21 cellular contexts compared by ENCODE assay signal in the genomic region with DNA sequence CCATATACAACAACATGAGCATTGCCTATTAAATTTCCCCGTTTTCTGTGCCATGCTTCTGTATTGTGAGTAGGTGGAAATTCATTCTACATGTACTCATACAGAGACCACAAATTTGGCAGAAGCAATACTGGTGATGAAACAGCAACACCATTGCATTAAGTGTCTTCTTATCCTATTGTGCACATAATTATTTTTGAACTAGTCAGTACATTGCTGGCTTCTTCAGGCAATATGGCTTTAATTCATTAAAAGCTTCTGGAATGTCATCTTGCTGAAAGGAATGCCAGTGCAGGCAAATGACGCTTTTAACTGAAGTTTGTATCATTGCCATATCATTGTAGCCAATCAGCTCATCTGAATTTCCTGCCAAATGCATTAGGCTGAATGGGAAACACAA.
DNase-seq lines count a peak whose midpoint lies in the region; ATAC-seq lines count a peak whose summit lies in the region.
"Had no signal": no experiment of that assay in that cellular context is flagged by ENCODE, and none has a peak within 500 bp of the region (broad histone marks: within the 10 kb centered on the region; RNA-seq: fewer than 3 reads in every experiment).

No MANE protein-coding gene starts in this region.

- peaks cover 2 to 3% of the 10 kb centered on the region in 2 donors for H3K36me3 ChIP-seq in neuronal stem cell (replicated peaks in 1 of 2; ENCODE audit: control insufficient read depth in 2 of 2, insufficient read depth in 2 of 2, low read length in 2 of 2)
- H3K36me3 ChIP-seq: cardiac muscle cell, vagina had no signal

- H3K23ac ChIP-seq in neuronal stem cell (ENCODE audit: low read depth, low read length, poor library complexity), result no peak overlapping the region

- H3K4ac ChIP-seq in neuronal stem cell (ENCODE audit: low read length), result no peak overlapping the region

- H3K27me3 ChIP-seq in neuronal stem cell (ENCODE audit: control insufficient read depth in 3 of 3, insufficient read depth in 3 of 3, low read depth in 1 of 3, low read length in 3 of 3), result no peaks in the 10 kb centered on the region
- H3K27me3 ChIP-seq: cardiac muscle cell, spleen, stomach, vagina had no signal

- no peak overlapping the region for H3K14ac ChIP-seq in neuronal stem cell (ENCODE audit: low read length)

- peaks cover 3% of the 10 kb centered on the region for H3K79me1 ChIP-seq in neuronal stem cell (ENCODE audit: low read depth, low read length)

- intact Hi-C loops in Right ventricle myocardium inferior (cut with DNase I), result no loop called here

- H3K27ac ChIP-seq in neuronal stem cell (replicated peaks; ENCODE audit: low read length), result no peak overlapping the region
- H3K27ac ChIP-seq: cardiac muscle cell, KMS-11, spleen, stomach, vagina had no signal

- H3K18ac ChIP-seq in neuronal stem cell (ENCODE audit: low read length), result no peak overlapping the region

- no peak overlapping the region for H2BK5ac ChIP-seq in neuronal stem cell (ENCODE audit: low read length)

- no peak overlapping the region for H4K8ac ChIP-seq in neuronal stem cell (ENCODE audit: low read depth, low read length)

- H2AK5ac ChIP-seq in neuronal stem cell (ENCODE audit: low read depth, low read length), result no peak overlapping the region

- no peak overlapping the region for H2BK120ac ChIP-seq in neuronal stem cell (ENCODE audit: low read depth, low read length)

- ATAC-seq in Right ventricle myocardium inferior, result no peak
- ATAC-seq in HG02642 (IDR thresholded peaks at IDR 0.05; ENCODE audit: poor library complexity, unreplicated experiment), result no peak
- ATAC-seq: effector memory CD8-positive, alpha-beta T cell had no signal

- no peak overlapping the region for H3K9ac ChIP-seq in neuronal stem cell (ENCODE audit: low read depth, low read length, poor library complexity)
- H3K9ac ChIP-seq: KMS-11 had no signal

- no peak overlapping the region for H2BK12ac ChIP-seq in neuronal stem cell (ENCODE audit: low read length)

- H2AFZ ChIP-seq in neuronal stem cell (ENCODE audit: low read length), result no peak overlapping the region

- H4K91ac ChIP-seq in neuronal stem cell (ENCODE audit: low read depth, low read length, poor library complexity), result no peak overlapping the region

- peaks cover 2 to 11% of the 10 kb centered on the region in 2 donors for H3K4me1 ChIP-seq in neuronal stem cell (ENCODE audit: control insufficient read depth in 2 of 2, insufficient read depth in 1 of 2, low read depth in 1 of 2, low read length in 2 of 2)
- H3K4me1 ChIP-seq: spleen had no signal

- H3K4me3 ChIP-seq in neuronal stem cell (ENCODE audit: low read length in 2 of 2), result no peak overlapping the region
- H3K4me3 ChIP-seq: cardiac muscle cell, spleen, stomach, vagina had no signal

- WGBS in neuronal stem cell (ENCODE audit: extremely low coverage in 2 of 2, insufficient read length in 2 of 2, insufficient replicate concordance in 1 of 2), 2 donors, result no CpG with 5 or more reads among the region's 2 CpGs

- DNase-seq in EH (ENCODE audit: low read depth) (peak; percentile 98), NCI-H226 (peak; percentile 73), dedifferentiated amniotic fluid mesenchymal stem cell (ENCODE audit: extremely low spot score) (peak; percentile 86), non-pigmented ciliary epithelial cell (ENCODE audit: low read depth) (peak; percentile 75), Right ventricle myocardium inferior (ENCODE audit: missing footprints) (no peak), superior temporal gyrus (ENCODE audit: extremely low spot score) (no peak), neuronal stem cell (ENCODE audit: low spot score) (no peak)
- DNase-seq: activated B cell treated with CpG ODN at 0.5 μM for 24 hours; activated gamma-delta T cell treated with Interleukin-2 at 50 U/mL for 16 hours; CD4-positive, CD25-positive, alpha-beta regulatory T cell; effector memory CD8-positive, alpha-beta T cell; glutamatergic neuron; midbrain; NCI-H187; NCI-H524 treated with DMSO at 0.1 percent for 48 hours; spleen; stomach had no signal

- H2BK15ac ChIP-seq in neuronal stem cell (ENCODE audit: low read length), result no peak overlapping the region

- no peak overlapping the region for H3K4me2 ChIP-seq in neuronal stem cell (ENCODE audit: insufficient read depth, low read length, poor library complexity, severe bottlenecking)
- H3K4me2 ChIP-seq: KMS-11 had no signal

- peaks cover 0 to 13% of the 10 kb centered on the region in 2 donors for H3K9me3 ChIP-seq in neuronal stem cell (replicated peaks in 1 of 2; ENCODE audit: control insufficient read depth in 2 of 2, insufficient read depth in 1 of 2, low read depth in 1 of 2, low read length in 2 of 2)
- H3K9me3 ChIP-seq: stomach, vagina had no signal

Comparison
In these comparisons a context has a peak if more than half of its experiments do, and no peak if none do; other contexts are left out.
1. DNase-seq: peak in EH (single experiment), NCI-H226 (single experiment), dedifferentiated amniotic fluid mesenchymal stem cell (single experiment) and non-pigmented ciliary epithelial cell (single experiment); none in Right ventricle myocardium inferior (single experiment), superior temporal gyrus (single experiment) and neuronal stem cell (single experiment).